9 cellular contexts compared by ENCODE assay signal in the genomic region with DNA sequence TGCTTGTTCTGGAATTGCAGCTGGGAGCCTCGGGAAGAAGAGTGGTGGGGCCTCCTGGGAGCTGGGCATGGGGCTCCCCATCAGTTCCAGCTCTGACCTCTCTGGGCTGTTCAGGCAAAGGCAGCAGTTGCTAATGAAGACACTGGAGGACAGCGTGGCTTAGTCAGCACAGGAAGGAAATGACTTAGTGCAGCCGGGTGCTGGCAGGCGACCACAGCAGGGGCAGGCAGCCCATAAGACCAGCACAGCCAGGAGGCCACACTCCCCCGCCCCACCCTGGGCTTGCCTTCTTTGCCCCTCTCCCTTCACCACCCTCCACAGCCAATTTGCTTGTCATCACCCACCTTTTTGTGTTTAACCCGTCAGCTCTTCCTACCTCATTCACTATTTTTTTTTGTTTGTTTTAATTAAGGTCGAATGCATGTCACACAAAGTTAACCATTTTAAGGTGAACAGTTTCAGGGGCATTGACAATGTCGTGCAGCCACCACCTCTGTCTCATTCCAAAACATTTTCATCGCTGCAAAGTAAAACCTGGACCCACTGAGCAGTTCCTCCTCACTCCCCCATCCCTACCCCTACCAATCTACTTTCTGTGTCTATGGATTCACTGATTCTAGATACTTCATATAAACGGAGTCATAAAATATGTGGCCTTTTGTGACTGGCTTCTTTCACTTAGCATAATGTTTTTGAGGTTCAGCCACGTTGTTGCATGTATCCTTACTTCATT. TPM values are rescaled to one million over a fixed set of nuclear protein-coding genes. Genes with fewer than 3 reads are reported as not detected.
DNase-seq lines count a peak whose midpoint lies in the region; ATAC-seq and TF ChIP-seq lines count a peak whose summit lies in the region.
"Had no signal": no experiment of that assay in that cellular context is flagged by ENCODE, and none has a peak within 500 bp of the region (broad histone marks: within the 10 kb centered on the region; RNA-seq: fewer than 3 reads in every experiment).

No MANE protein-coding gene starts in this region.

- no peak for TF ChIP-seq CTCF in neural progenitor cell (IDR thresholded peaks at IDR 0.05)
- TF ChIP-seq CTCF in colonic mucosa (IDR thresholded peaks at IDR 0.05): no peak

- H3K4me1 ChIP-seq in neural progenitor cell (peaks cover 6% of the 10 kb centered on the region), colonic mucosa (no peaks in the 10 kb centered on the region)

- H3K79me2 ChIP-seq in neural progenitor cell (ENCODE audit: low read depth): no peaks in the 10 kb centered on the region

- ATAC-seq in HG03460 (IDR thresholded peaks at IDR 0.05; ENCODE audit: unreplicated experiment): no peak

- H3F3A ChIP-seq in neural progenitor cell (ENCODE audit: low read depth): no peaks in the 10 kb centered on the region

- no peak overlapping the region for H2AFZ ChIP-seq in neural progenitor cell (replicated peaks)

- H3K36me3 Mint-ChIP-seq in neural progenitor cell: no peaks in the 10 kb centered on the region

- peak overlapping the region; percentile 33 for H3K4me3 Mint-ChIP-seq in neural progenitor cell

- peaks cover 2% of the 10 kb centered on the region for H3K9me3 Mint-ChIP-seq in neural progenitor cell

- no peak overlapping the region for H3K27ac Mint-ChIP-seq in neural progenitor cell

- H3K27ac ChIP-seq in neural progenitor cell: no peak overlapping the region
- H3K27ac ChIP-seq in colonic mucosa: no peak overlapping the region
- H3K27ac ChIP-seq: SK-N-MC had no signal

- no peak overlapping the region for H3K4me3 ChIP-seq in neural progenitor cell
- H3K4me3 ChIP-seq in colonic mucosa: no peak overlapping the region
- H3K4me3 ChIP-seq: SK-N-MC had no signal

- peak; percentile 79 for DNase-seq in GM03348 (ENCODE audit: low spot score)
- DNase-seq in Kasumi-1 (lab: John Stamatoyannopoulos, UW): peak; percentile 90 to 91
- DNase-seq in astrocyte of the hippocampus (ENCODE audit: low read depth, low spot score): peak; percentile 41
- no peak for DNase-seq in neural progenitor cell (ENCODE audit: low spot score)
- DNase-seq in colonic mucosa: no peak
- no peak for DNase-seq in LoVo (ENCODE audit: low spot score)
- no peak for DNase-seq in NCI-H748 treated with DMSO at 0.1 percent for 48 hours (lab: John Stamatoyannopoulos, UW)

- H3K4me2 ChIP-seq in neural progenitor cell: no peak overlapping the region

- intact Hi-C loops in colonic mucosa (cut with DNase I): loop anchor here (10.0 kb wide), 1 partner anchor 128 kb away; no protein-coding TSS in a partner anchor

- H3K9me3 ChIP-seq in neural progenitor cell (ENCODE audit: low read depth) (no peaks in the 10 kb centered on the region), colonic mucosa (no peaks in the 10 kb centered on the region)

- H3K36me3 ChIP-seq in neural progenitor cell (no peaks in the 10 kb centered on the region), colonic mucosa (no peaks in the 10 kb centered on the region)

- H3K9ac ChIP-seq in neural progenitor cell (no peak overlapping the region), colonic mucosa (ENCODE audit: low read depth in 2 of 2, low read length in 2 of 2) (no peak overlapping the region)

- peaks cover 29% of the 10 kb centered on the region for H4K20me1 ChIP-seq in neural progenitor cell (ENCODE audit: low read depth)

- peaks cover 14% of the 10 kb centered on the region for H3K4me1 Mint-ChIP-seq in neural progenitor cell

- H3K27me3 ChIP-seq in neural progenitor cell (peaks cover 96% of the 10 kb centered on the region), colonic mucosa (peaks cover 20% of the 10 kb centered on the region)

- peaks cover 32% of the 10 kb centered on the region for H3K27me3 Mint-ChIP-seq in neural progenitor cell (ENCODE audit: insufficient read depth, low read depth)

RNA-seq across cellular contexts. Expression of a gene that starts 10.9 kb away (rescaled TPM):
- total RNA-seq in neural progenitor cell (ENCODE audit: low replicate concordance) (0.15 TPM in 1 of 2 replicates, not detected in the other), colonic mucosa (not detected)

RNA-seq across cellular contexts. Expression of a gene that starts 33.3 kb away (rescaled TPM):
- not detected in 2 replicates for total RNA-seq in neural progenitor cell (ENCODE audit: low replicate concordance)
- total RNA-seq in colonic mucosa: not detected

Comparison
In these comparisons a context has a peak if more than half of its experiments do, and no peak if none do; other contexts are left out.
1. DNase-seq: peak in GM03348 (single experiment), Kasumi-1 (2 of 2) and astrocyte of the hippocampus (single experiment); none in neural progenitor cell (single experiment), colonic mucosa (single experiment), LoVo (single experiment) and NCI-H748 treated with DMSO at 0.1 percent for 48 hours (single experiment).